Comparison of ENCODE assay signal across 8 cellular contexts in genomic region chr6:35025241-35026188, GRCh38.
DNase-seq lines count a peak whose midpoint lies in the region; ATAC-seq and TF ChIP-seq lines count a peak whose summit lies in the region.

No MANE protein-coding gene starts in this region.

- H3K9me3 ChIP-seq in AG04450 (ENCODE audit: control insufficient read depth, insufficient read depth, low read length) = no peaks in the 10 kb centered on the region
- H3K9me3 ChIP-seq in endodermal cell (ENCODE audit: control insufficient read depth, low read length) = no peaks in the 10 kb centered on the region
- no peaks in the 10 kb centered on the region for H3K9me3 ChIP-seq in neural cell (ENCODE audit: low read length)
- no peaks in the 10 kb centered on the region for H3K9me3 ChIP-seq in SJCRH30 (replicated peaks)

- H3K4me3 ChIP-seq in AG04450 (ENCODE audit: low read depth, low read length) (no peak overlapping the region), endodermal cell (ENCODE audit: low read length) (no peak overlapping the region), neural cell (ENCODE audit: low read length) (no peak overlapping the region), SJCRH30 (no peak overlapping the region)

- no peak overlapping the region for H2AFZ ChIP-seq in neural cell (ENCODE audit: low read depth, low read length)

- no peaks in the 10 kb centered on the region for H4K20me1 ChIP-seq in neural cell (ENCODE audit: insufficient read depth)

- CTCF ChIA-PET in AG04450 (lab: Charles Lee) = interaction anchor here (0.7 to 1.0 kb wide), 3 partner anchors 10 to 215 kb away, joined by 3 to 4 read pairs (median 3); no protein-coding TSS in a partner anchor

- H3K4me3 Mint-ChIP-seq in endodermal cell = no peak overlapping the region

- H3K27ac ChIP-seq in AG04450 (ENCODE audit: low read depth, low read length) (no peak overlapping the region), endodermal cell (ENCODE audit: low read depth, low read length) (peak overlapping the region; percentile 22), neural cell (ENCODE audit: low read length) (peak overlapping the region; percentile 50), SJCRH30 (no peak overlapping the region)

- no peak for ATAC-seq in GM21423 (IDR thresholded peaks at IDR 0.05; ENCODE audit: unreplicated experiment)
- no peak for ATAC-seq in HG03159 (IDR thresholded peaks at IDR 0.05; ENCODE audit: unreplicated experiment)

- no peak for TF ChIP-seq EP300 in neural cell (conservative IDR thresholded peaks at IDR 0.05; ENCODE audit: poor library complexity, severe bottlenecking)

- TF ChIP-seq RAD21 in neural cell (conservative IDR thresholded peaks at IDR 0.05) = no peak

- DNase-seq in AG04450 (ENCODE audit: low read depth, low spot score) = no peak
- DNase-seq in Kasumi-1 (lab: John Stamatoyannopoulos, UW) = peak; percentile 18
- DNase-seq in endodermal cell = peak; percentile 58
- no peak for DNase-seq in glomerular visceral epithelial cell (ENCODE audit: extremely low spot score)
- DNase-seq in SJCRH30 = no peak

- TF ChIP-seq CTCF in AG04450 (IDR thresholded peaks at IDR 0.05; ENCODE audit: low read depth, low read length) (peak; percentile 37; the same call in 1 of the 2 replicates), endodermal cell (conservative IDR thresholded peaks at IDR 0.05) (peak; percentile 62), neural cell (IDR thresholded peaks at IDR 0.05; ENCODE audit: poor library complexity, severe bottlenecking) (no peak)

- H3K9me3 Mint-ChIP-seq in endodermal cell = no peaks in the 10 kb centered on the region

- no peaks in the 10 kb centered on the region for H3K27me3 Mint-ChIP-seq in endodermal cell (ENCODE audit: insufficient read depth)

- H3K79me2 ChIP-seq in neural cell (replicated peaks; ENCODE audit: insufficient read depth, low read length) = no peaks in the 10 kb centered on the region

- peaks cover 8% of the 10 kb centered on the region for H3K36me3 ChIP-seq in endodermal cell (ENCODE audit: control insufficient read depth, insufficient read depth, low read length)
- H3K36me3 ChIP-seq in neural cell (ENCODE audit: insufficient read depth, low read length) = no peaks in the 10 kb centered on the region
- H3K36me3 ChIP-seq in SJCRH30 = peaks cover 20% of the 10 kb centered on the region

- peak overlapping the region; percentile 28 for H3K9ac ChIP-seq in endodermal cell (ENCODE audit: extremely low read depth, low read length, poor library complexity, severe bottlenecking)
- peak overlapping the region; percentile 45 for H3K9ac ChIP-seq in neural cell (ENCODE audit: low read length)

- H3K4me1 ChIP-seq in endodermal cell (ENCODE audit: control insufficient read depth, insufficient read depth, low read length) (peaks cover 18% of the 10 kb centered on the region), SJCRH30 (peaks cover 24% of the 10 kb centered on the region)

- peaks cover 13% of the 10 kb centered on the region for H3K36me3 Mint-ChIP-seq in endodermal cell (ENCODE audit: low read depth)

- H3K27me3 ChIP-seq in AG04450 (ENCODE audit: control insufficient read depth, insufficient read depth, low read length) (no peaks in the 10 kb centered on the region), endodermal cell (ENCODE audit: control insufficient read depth, insufficient read depth, low read length, poor library complexity, severe bottlenecking) (no peaks in the 10 kb centered on the region), neural cell (ENCODE audit: insufficient read depth, low read depth, low read length) (no peaks in the 10 kb centered on the region), SJCRH30 (no peaks in the 10 kb centered on the region)

- H3K4me2 ChIP-seq in neural cell (ENCODE audit: low read length) = no peak overlapping the region

- no peaks in the 10 kb centered on the region for H3F3A ChIP-seq in neural cell (ENCODE audit: insufficient read depth, low read length, poor library complexity, severe bottlenecking)

- POLR2A ChIA-PET in AG04450 (lab: Yijun Ruan, JAX) = interaction anchor here (0.6 to 0.9 kb wide), 2 partner anchors 9 to 83 kb away, joined by 3 to 4 read pairs; no protein-coding TSS in a partner anchor

- H3K9me2 ChIP-seq in neural cell (ENCODE audit: insufficient read depth, low read length) = no peaks in the 10 kb centered on the region

- 67 to 71% methylated on average over 2 to 10 of the region's 11 CpGs for WGBS in endodermal cell (ENCODE audit: insufficient coverage in 1 of 2, insufficient read length in 1 of 2), 2 experiments

- peaks cover 57% of the 10 kb centered on the region for H3K4me1 Mint-ChIP-seq in endodermal cell

- H3K27ac Mint-ChIP-seq in endodermal cell = peak overlapping the region; percentile 65

TF ChIP-seq in neural cell, 6 proteins besides CTCF, POLR2A, EP300 and RAD21:
- no peak for TF ChIP-seq TAF1 (IDR thresholded peaks at IDR 0.05; ENCODE audit: low read depth)
- TF ChIP-seq EZH2 (IDR thresholded peaks at IDR 0.05; ENCODE audit: borderline replicate concordance, insufficient read depth, low read length, poor library complexity, severe bottlenecking) = no peak
- TF ChIP-seq MXI1 (conservative IDR thresholded peaks at IDR 0.05; ENCODE audit: poor library complexity, severe bottlenecking) = no peak
- no peak for TF ChIP-seq POLR2AphosphoS5 (IDR thresholded peaks at IDR 0.05)
- no peak for TF ChIP-seq SMC3 (conservative IDR thresholded peaks at IDR 0.05; ENCODE audit: poor library complexity)
- TF ChIP-seq REST (IDR thresholded peaks at IDR 0.05; ENCODE audit: borderline replicate concordance) = no peak

Comparison
In these comparisons a context has a peak if more than half of its experiments do, and no peak if none do; other contexts are left out.
1. DNase-seq: peak in Kasumi-1 (2 of 2) and endodermal cell (single experiment); none in AG04450 (single experiment), glomerular visceral epithelial cell (single experiment) and SJCRH30 (0 of 2).
2. H3K27ac ChIP-seq: peak in endodermal cell (single experiment) and neural cell (single experiment); none in AG04450 (single experiment) and SJCRH30 (single experiment).